1 cellular context compared by ENCODE assay signal in the genomic region with DNA sequence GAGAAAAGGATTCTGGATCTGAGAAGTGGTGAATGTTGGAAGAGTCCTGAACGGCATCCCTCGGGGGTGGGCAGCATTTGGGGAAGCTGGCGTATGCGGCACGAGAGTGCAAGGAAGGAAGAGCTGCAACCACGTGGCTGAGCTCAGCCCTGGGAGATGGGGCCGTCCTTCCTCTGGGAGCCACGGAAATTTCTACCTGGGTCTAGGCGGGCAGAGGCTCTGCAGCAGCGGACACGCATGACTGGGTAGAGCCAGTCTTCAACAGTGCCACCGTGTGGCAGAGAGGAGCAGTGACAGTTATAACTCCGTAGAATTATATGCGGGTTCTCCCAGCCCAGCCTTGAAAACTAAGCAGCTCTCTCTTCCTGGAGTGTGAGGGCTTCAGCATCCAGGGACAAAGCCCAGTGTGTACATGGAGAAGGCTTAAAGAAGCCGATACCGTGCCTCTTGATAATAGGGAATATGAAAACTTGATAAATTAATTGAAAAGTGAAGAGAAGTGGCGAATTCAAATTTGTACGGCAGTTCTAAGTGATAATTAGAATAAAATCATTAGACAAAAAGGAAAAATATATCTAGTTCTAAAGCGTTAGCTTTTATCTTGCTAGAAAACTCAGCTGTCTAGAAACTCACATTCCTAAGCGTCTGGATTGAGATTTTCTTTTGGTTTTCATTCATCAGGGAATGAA.
A peak's percentile ranks its signal among the peaks of the same experiment; 100 is the strongest.
TF ChIP-seq lines count a peak whose summit lies in the region.

No MANE protein-coding gene starts in this region.

TF ChIP-seq in HepG2, 621 proteins besides CTCF, POLR2A, EP300 and RAD21 (continued from another document and continues in another):
- TF ChIP-seq POGK (CRISPR knock-in tag; conservative IDR thresholded peaks at IDR 0.05) (peak; percentile 95), NR3C1 (CRISPR knock-in tag; IDR thresholded peaks at IDR 0.05) (no peak), ZNF430 (CRISPR knock-in tag; IDR thresholded peaks at IDR 0.05) (peak; percentile 61; the same call in 1 of the 2 replicates), RARA (CRISPR knock-in tag; IDR thresholded peaks at IDR 0.05) (0 out of 2 replicates have a peak, but pooled peaks have one; percentile 30), RFXANK (CRISPR knock-in tag; IDR thresholded peaks at IDR 0.05) (no peak), ZNF17 (CRISPR knock-in tag; IDR thresholded peaks at IDR 0.05) (no peak), CENPT (CRISPR knock-in tag; IDR thresholded peaks at IDR 0.05; ENCODE audit: low read depth) (no peak), ZBED4 (CRISPR knock-in tag; IDR thresholded peaks at IDR 0.05; ENCODE audit: borderline replicate concordance) (peak; percentile 44; the same call in 1 of the 2 replicates), ZNF121 (CRISPR knock-in tag; IDR thresholded peaks at IDR 0.05) (no peak), PPARG (CRISPR knock-in tag; conservative IDR thresholded peaks at IDR 0.05) (0 out of 2 replicates have a peak, but pooled peaks have one; percentile 24), ZNF737 (CRISPR knock-in tag; IDR thresholded peaks at IDR 0.05; ENCODE audit: borderline replicate concordance) (no peak), ZNF770 (CRISPR knock-in tag; IDR thresholded peaks at IDR 0.05) (no peak), ZNF343 (CRISPR knock-in tag; IDR thresholded peaks at IDR 0.05) (no peak), MAFK (conservative IDR thresholded peaks at IDR 0.05 in 1 of 2, IDR thresholded peaks at IDR 0.05 in 1 of 2; ENCODE audit: low read length in 2 of 2) (no peak), FOSL2 (CRISPR knock-in tag; IDR thresholded peaks at IDR 0.05) (peak; percentile 70), KDM5A (IDR thresholded peaks at IDR 0.05; ENCODE audit: borderline replicate concordance, low read length) (no peak), THAP7 (CRISPR knock-in tag; IDR thresholded peaks at IDR 0.05) (0 out of 2 replicates have a peak, but pooled peaks have one; percentile 61), NCOA5 (CRISPR knock-in tag; IDR thresholded peaks at IDR 0.05) (no peak), ZNF75D (CRISPR knock-in tag; IDR thresholded peaks at IDR 0.05; ENCODE audit: borderline replicate concordance) (no peak), ZNF510 (CRISPR knock-in tag; IDR thresholded peaks at IDR 0.05; ENCODE audit: low read depth) (no peak), ZNF549 (CRISPR knock-in tag; IDR thresholded peaks at IDR 0.05) (no peak), ZNF234 (CRISPR knock-in tag; conservative IDR thresholded peaks at IDR 0.05) (no peak), ZNF607 (CRISPR knock-in tag; IDR thresholded peaks at IDR 0.05; ENCODE audit: borderline replicate concordance) (peak; percentile 72; the same call in 1 of the 2 replicates), GATAD1 (CRISPR knock-in tag; IDR thresholded peaks at IDR 0.05) (peak; percentile 47; the same call in 1 of the 2 replicates), GPN1 (CRISPR knock-in tag; IDR thresholded peaks at IDR 0.05; ENCODE audit: borderline replicate concordance) (no peak), IKZF4 (CRISPR knock-in tag; IDR thresholded peaks at IDR 0.05; ENCODE audit: borderline replicate concordance, low read depth, not compliant biosample characterization) (no peak), TAF15 (IDR thresholded peaks at IDR 0.05; ENCODE audit: low read depth, low read length, poor library complexity, severe bottlenecking) (no peak), PRDM4 (CRISPR knock-in tag; IDR thresholded peaks at IDR 0.05; ENCODE audit: borderline replicate concordance) (no peak), CREM (IDR thresholded peaks at IDR 0.05) (no peak), CREM (CRISPR knock-in tag; IDR thresholded peaks at IDR 0.05) (no peak)
- TF ChIP-seq, protein P1, sequence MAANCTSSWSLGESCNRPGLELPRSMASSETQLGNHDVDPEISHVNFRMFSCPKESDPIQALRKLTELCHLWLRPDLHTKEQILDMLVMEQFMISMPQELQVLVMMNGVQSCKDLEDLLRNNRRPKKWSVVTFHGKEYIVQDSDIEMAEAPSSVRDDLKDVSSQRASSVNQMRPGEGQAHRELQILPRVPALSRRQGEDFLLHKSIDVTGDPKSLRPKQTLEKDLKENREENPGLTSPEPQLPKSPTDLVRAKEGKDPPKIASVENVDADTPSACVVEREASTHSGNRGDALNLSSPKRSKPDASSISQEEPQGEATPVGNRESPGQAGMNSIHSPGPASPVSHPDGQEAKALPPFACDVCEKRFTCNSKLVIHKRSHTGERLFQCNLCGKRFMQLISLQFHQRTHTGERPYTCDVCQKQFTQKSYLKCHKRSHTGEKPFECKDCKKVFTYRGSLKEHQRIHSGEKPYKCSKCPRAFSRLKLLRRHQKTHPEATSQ (CRISPR knock-in tag; IDR thresholded peaks at IDR 0.05; ENCODE audit: borderline replicate concordance) = no peak
- TF ChIP-seq, protein P2, sequence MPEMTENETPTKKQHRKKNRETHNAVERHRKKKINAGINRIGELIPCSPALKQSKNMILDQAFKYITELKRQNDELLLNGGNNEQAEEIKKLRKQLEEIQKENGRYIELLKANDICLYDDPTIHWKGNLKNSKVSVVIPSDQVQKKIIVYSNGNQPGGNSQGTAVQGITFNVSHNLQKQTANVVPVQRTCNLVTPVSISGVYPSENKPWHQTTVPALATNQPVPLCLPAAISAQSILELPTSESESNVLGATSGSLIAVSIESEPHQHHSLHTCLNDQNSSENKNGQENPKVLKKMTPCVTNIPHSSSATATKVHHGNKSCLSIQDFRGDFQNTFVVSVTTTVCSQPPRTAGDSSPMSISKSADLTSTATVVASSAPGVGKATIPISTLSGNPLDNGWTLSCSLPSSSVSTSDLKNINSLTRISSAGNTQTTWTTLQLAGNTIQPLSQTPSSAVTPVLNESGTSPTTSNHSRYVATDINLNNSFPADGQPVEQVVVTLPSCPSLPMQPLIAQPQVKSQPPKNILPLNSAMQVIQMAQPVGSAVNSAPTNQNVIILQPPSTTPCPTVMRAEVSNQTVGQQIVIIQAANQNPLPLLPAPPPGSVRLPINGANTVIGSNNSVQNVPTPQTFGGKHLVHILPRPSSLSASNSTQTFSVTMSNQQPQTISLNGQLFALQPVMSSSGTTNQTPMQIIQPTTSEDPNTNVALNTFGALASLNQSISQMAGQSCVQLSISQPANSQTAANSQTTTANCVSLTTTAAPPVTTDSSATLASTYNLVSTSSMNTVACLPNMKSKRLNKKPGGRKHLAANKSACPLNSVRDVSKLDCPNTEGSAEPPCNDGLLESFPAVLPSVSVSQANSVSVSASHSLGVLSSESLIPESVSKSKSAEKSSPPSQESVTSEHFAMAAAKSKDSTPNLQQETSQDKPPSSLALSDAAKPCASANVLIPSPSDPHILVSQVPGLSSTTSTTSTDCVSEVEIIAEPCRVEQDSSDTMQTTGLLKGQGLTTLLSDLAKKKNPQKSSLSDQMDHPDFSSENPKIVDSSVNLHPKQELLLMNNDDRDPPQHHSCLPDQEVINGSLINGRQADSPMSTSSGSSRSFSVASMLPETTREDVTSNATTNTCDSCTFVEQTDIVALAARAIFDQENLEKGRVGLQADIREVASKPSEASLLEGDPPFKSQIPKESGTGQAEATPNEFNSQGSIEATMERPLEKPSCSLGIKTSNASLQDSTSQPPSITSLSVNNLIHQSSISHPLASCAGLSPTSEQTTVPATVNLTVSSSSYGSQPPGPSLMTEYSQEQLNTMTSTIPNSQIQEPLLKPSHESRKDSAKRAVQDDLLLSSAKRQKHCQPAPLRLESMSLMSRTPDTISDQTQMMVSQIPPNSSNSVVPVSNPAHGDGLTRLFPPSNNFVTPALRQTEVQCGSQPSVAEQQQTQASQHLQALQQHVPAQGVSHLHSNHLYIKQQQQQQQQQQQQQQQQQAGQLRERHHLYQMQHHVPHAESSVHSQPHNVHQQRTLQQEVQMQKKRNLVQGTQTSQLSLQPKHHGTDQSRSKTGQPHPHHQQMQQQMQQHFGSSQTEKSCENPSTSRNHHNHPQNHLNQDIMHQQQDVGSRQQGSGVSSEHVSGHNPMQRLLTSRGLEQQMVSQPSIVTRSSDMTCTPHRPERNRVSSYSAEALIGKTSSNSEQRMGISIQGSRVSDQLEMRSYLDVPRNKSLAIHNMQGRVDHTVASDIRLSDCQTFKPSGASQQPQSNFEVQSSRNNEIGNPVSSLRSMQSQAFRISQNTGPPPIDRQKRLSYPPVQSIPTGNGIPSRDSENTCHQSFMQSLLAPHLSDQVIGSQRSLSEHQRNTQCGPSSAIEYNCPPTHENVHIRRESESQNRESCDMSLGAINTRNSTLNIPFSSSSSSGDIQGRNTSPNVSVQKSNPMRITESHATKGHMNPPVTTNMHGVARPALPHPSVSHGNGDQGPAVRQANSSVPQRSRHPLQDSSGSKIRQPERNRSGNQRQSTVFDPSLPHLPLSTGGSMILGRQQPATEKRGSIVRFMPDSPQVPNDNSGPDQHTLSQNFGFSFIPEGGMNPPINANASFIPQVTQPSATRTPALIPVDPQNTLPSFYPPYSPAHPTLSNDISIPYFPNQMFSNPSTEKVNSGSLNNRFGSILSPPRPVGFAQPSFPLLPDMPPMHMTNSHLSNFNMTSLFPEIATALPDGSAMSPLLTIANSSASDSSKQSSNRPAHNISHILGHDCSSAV (CRISPR knock-in tag; IDR thresholded peaks at IDR 0.05; ENCODE audit: borderline replicate concordance) = no peak
- TF ChIP-seq, protein P3, sequence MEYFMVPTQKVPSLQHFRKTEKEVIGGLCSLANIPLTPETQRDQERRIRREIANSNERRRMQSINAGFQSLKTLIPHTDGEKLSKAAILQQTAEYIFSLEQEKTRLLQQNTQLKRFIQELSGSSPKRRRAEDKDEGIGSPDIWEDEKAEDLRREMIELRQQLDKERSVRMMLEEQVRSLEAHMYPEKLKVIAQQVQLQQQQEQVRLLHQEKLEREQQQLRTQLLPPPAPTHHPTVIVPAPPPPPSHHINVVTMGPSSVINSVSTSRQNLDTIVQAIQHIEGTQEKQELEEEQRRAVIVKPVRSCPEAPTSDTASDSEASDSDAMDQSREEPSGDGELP (IDR thresholded peaks at IDR 0.05; ENCODE audit: borderline replicate concordance, low read depth) = no peak
